Comparison of ENCODE assay signal across 8 cellular contexts in the genomic region with DNA sequence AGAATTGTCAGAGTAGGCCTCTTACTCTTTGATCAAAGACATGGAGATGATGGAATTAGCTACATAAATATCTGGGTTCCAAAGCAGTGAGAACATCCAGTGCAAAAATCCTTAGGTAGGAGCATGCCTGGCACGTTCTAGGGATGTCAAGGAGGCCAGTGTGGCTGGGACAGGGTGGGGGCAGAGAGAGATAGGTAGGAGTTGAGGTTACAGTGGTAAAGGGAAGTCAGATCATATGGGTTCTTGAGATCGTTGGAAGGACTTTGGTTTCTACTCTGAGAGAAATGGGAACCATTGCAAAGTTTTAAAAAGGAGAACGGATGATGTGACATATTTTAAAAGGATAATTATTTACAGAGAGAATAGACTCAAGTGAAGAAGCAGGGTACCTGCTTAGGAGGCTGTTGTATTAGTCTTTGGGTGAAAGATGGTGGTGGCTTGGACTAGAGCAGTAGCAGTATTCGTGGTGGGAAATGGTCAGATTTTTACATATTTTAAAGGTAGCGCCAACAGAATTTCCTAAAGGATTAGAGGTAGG. TPM values are rescaled to one million over a fixed set of nuclear protein-coding genes. Genes with fewer than 3 reads are reported as not detected.
DNase-seq lines count a peak whose midpoint lies in the region; ATAC-seq and TF ChIP-seq lines count a peak whose summit lies in the region.

No MANE protein-coding gene starts in this region.

- H3K4me3 ChIP-seq in adrenal gland, result no peak overlapping the region
- H3K4me3 ChIP-seq in aorta (ENCODE audit: low read length in 2 of 2), result no peak overlapping the region

- H3K36me3 ChIP-seq in adrenal gland (replicated peaks in 1 of 2) (no peaks in the 10 kb centered on the region), aorta (ENCODE audit: control insufficient read depth in 1 of 2, insufficient read depth in 2 of 2, low read length in 1 of 2) (no peaks in the 10 kb centered on the region)

- H3K27me3 ChIP-seq in adrenal gland (no peaks in the 10 kb centered on the region), aorta (ENCODE audit: control insufficient read depth in 1 of 2, insufficient read depth in 2 of 2, low read length in 1 of 2) (no peaks in the 10 kb centered on the region)

- no peak for TF ChIP-seq POLR2A in adrenal gland (IDR thresholded peaks at IDR 0.05)

- H3K27ac ChIP-seq in adrenal gland, result peak overlapping the region in 3 of 5 donors; percentile 9 to 57 (median 23)
- no peak overlapping the region for H3K27ac ChIP-seq in aorta (ENCODE audit: low read depth in 1 of 2, low read length in 2 of 2)

- DNase-seq in left ventricle myocardium superior (no peak), Right ventricle myocardium superior (no peak), adrenal gland (no peak), aorta (no peak), left colon (no peak), dermis blood vessel endothelial cell (no peak)
- no peak for DNase-seq in stimulated activated naive CD4-positive, alpha-beta T cell treated with Interleukin-2 at 50 U/mL for 16 hours (lab: John Stamatoyannopoulos, UW)

- ATAC-seq in left ventricle myocardium superior (peak; percentile 26), Right ventricle myocardium superior (ENCODE audit: poor library complexity) (no peak), HG03342 (IDR thresholded peaks at IDR 0.05; ENCODE audit: unreplicated experiment) (peak; percentile 11), aorta (ENCODE audit: low FRiP score) (peak; percentile 52), left colon (no peak)

- TF ChIP-seq CTCF in adrenal gland (IDR thresholded peaks at IDR 0.05), result no peak

- H3K9me3 ChIP-seq in adrenal gland (replicated peaks in 1 of 3) (no peaks in the 10 kb centered on the region), aorta (ENCODE audit: control insufficient read depth, low read length) (no peaks in the 10 kb centered on the region)

- H3K4me1 ChIP-seq in adrenal gland (replicated peaks in 1 of 2) (no peaks in the 10 kb centered on the region), aorta (ENCODE audit: control insufficient read depth in 1 of 2, insufficient read depth in 2 of 2, low read length in 2 of 2) (no peaks in the 10 kb centered on the region)

- intact Hi-C loops in left ventricle myocardium superior (cut with micrococcal nuclease) (no loop called here), Right ventricle myocardium superior (cut with DNase I) (no loop called here), adrenal gland (cut with DNase I) (no loop called here), aorta (cut with DNase I) (no loop called here), left colon (cut with DNase I, micrococcal nuclease) (no loop called here)

- WGBS in adrenal gland, 4 donors, result 60 to 72% (median 68%) methylated on average over 5 of the region's 5 CpGs
- WGBS in aorta, 2 donors, result 68 to 89% methylated on average over 5 of the region's 5 CpGs

RNA-seq across cellular contexts. Expression of gene ATP2B1, which starts 47.5 kb away (rescaled TPM):
- total RNA-seq in left ventricle myocardium superior (11.9 TPM), Right ventricle myocardium superior (9.8 TPM), adrenal gland (10 to 100 TPM; 14.3 to 23.8 (median 17.4) TPM), aorta (10 to 100 TPM; 26.8 to 44.8 TPM), left colon (100 to 1,000 TPM in 1 of 2 donors, 10 to 100 TPM in 1; 57.5 to 105 TPM), dermis blood vessel endothelial cell (35.8 and 51.6 TPM in 2 replicates)
- polyA plus RNA-seq in adrenal gland (10 to 100 TPM in 1 of 3 donors, 1 to 10 TPM in 2; 6.3 to 23.5 (median 7.2) TPM), aorta (1 to 10 TPM; 5.7 to 8.3 TPM)

Comparison
In these comparisons a context has a peak if more than half of its experiments do, and no peak if none do; other contexts are left out.
1. ATAC-seq: peak in left ventricle myocardium superior (single experiment), HG03342 (single experiment) and aorta (single experiment); none in Right ventricle myocardium superior (single experiment) and left colon (single experiment).
2. H3K27ac ChIP-seq: peak in adrenal gland (3 of 5); none in aorta (0 of 2).